Comparison of ENCODE assay signal across 9 cellular contexts in the genomic region with DNA sequence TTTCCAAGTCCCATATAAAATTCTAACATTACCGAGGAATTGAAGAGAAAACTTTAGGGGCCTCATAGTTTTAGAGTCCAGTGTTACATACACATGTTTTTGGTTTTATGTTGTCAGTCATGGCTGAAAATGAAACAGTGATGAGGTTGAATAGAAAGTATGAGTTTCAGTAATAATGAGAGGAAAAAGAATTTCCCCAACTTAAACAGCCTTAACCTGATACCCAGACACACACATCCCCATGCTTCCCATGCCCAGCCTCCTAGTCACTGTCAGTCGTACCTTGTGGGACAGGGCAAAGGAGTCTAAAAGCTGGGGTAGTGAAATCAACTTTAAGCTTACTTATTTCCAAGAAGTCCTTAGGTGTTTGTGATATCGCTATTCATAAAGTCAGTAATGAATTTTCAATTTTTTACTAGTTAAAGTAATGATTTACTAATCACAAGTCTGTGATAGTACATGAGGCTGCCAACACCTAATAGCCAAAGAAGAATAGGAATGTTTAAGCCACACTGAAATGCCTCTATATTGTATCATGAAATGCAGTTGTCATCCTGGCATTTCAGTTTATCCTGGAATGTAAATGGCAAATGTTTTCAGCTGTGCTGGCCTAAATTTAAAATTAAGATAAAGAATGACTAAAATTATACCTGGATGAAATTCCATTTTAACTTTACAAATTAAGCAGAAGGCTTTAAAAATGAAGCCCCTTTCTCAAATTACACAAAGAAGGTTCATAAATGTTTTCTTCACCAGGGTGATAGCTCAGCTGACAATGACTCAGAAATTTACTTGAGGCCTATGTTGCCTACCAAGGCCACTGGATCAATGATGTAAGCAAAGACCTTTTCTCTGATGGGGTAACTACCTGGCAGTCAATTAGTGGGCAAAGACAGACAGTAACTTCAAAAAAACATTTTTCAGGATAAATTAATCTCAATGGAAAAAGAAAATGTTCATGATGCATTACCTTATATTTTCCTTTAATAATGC.
DNase-seq lines count a peak whose midpoint lies in the region; ATAC-seq and TF ChIP-seq lines count a peak whose summit lies in the region.
"Had no signal": no experiment of that assay in that cellular context is flagged by ENCODE, and none has a peak within 500 bp of the region (broad histone marks: within the 10 kb centered on the region; RNA-seq: fewer than 3 reads in every experiment).

No MANE protein-coding gene starts in this region.

- peak overlapping the region; percentile 59 for H3K27ac Mint-ChIP-seq in stimulated activated naive B cell treated with anti-CD40 and anti-IgM and Interleukin-4, amounts not matched to agents 10 μg/mL and 1 μg/mL and 100 μg/mL, for 72 hours

- H3K36me3 ChIP-seq in OCI-LY3 (replicated peaks; ENCODE audit: low read depth, low read length) = peaks cover 13% of the 10 kb centered on the region

- DNase-seq in activated T-cell treated with anti-CD3 and anti-CD28 coated beads for 48 hours (ENCODE audit: low read depth) (peak; percentile 7), activated T-cell treated with anti-CD3 and anti-CD28 coated beads for 4 hours (no peak), cortex of kidney (lab: John Stamatoyannopoulos, UW) (no peak), SW480 (ENCODE audit: low spot score) (no peak), NCI-H510A treated with DMSO at 0.1 percent for 48 hours (lab: John Stamatoyannopoulos, UW) (no peak)
- no peak for DNase-seq in stimulated activated naive B cell treated with anti-CD40 and anti-IgM and Interleukin-4, amounts not matched to agents 10 μg/mL and 1 μg/mL and 100 μg/mL, for 72 hours

- no peak overlapping the region for H3K9ac ChIP-seq in OCI-LY3 (ENCODE audit: low read length)
- H3K9ac ChIP-seq: BLaER1 treated with 17β-estradiol and CSF1 and Interleukin-3, amounts not matched to agents 10 nM and 100 nM had no signal

- H3K4me1 Mint-ChIP-seq in stimulated activated naive B cell treated with anti-CD40 and anti-IgM and Interleukin-4, amounts not matched to agents 10 μg/mL and 1 μg/mL and 100 μg/mL, for 72 hours = peaks cover 4 to 17% of the 10 kb centered on the region in 2 donors

- H3K4me3 ChIP-seq in OCI-LY3 (ENCODE audit: low read length) = no peak overlapping the region
- H3K4me3 ChIP-seq: BLaER1 treated with 17β-estradiol and CSF1 and Interleukin-3, amounts not matched to agents 10 nM and 100 nM had no signal

- no peaks in the 10 kb centered on the region for H3K9me3 Mint-ChIP-seq in stimulated activated naive B cell treated with anti-CD40 and anti-IgM and Interleukin-4, amounts not matched to agents 10 μg/mL and 1 μg/mL and 100 μg/mL, for 72 hours

- no peak overlapping the region for H2AFZ ChIP-seq in OCI-LY3 (ENCODE audit: low read depth, low read length)

- TF ChIP-seq CTCF in OCI-LY3 (IDR thresholded peaks at IDR 0.05; ENCODE audit: low read depth, low read length) = no peak

- peak overlapping the region; percentile 55 for H3K4me2 ChIP-seq in OCI-LY3 (ENCODE audit: low read length)

- H3K36me3 Mint-ChIP-seq in stimulated activated naive B cell treated with anti-CD40 and anti-IgM and Interleukin-4, amounts not matched to agents 10 μg/mL and 1 μg/mL and 100 μg/mL, for 72 hours = peaks cover 6 to 7% of the 10 kb centered on the region in 2 donors

- peaks cover 18% of the 10 kb centered on the region for H3K27me3 ChIP-seq in OCI-LY3 (ENCODE audit: low read depth, low read length)

- H3K79me2 ChIP-seq in OCI-LY3 (ENCODE audit: low read length) = no peaks in the 10 kb centered on the region

- ATAC-seq in HG02610 (IDR thresholded peaks at IDR 0.05; ENCODE audit: unreplicated experiment) = peak; percentile 89
- ATAC-seq in stimulated activated naive B cell treated with anti-CD40 and anti-IgM and Interleukin-4, amounts not matched to agents 10 μg/mL and 1 μg/mL and 100 μg/mL, for 72 hours (replicated peaks) = peak; percentile 58 to 88

- H3K9me3 ChIP-seq in OCI-LY3 (ENCODE audit: insufficient read depth, low read length) = no peaks in the 10 kb centered on the region

- no peak overlapping the region for H3K4me3 Mint-ChIP-seq in stimulated activated naive B cell treated with anti-CD40 and anti-IgM and Interleukin-4, amounts not matched to agents 10 μg/mL and 1 μg/mL and 100 μg/mL, for 72 hours

- peaks cover 42% of the 10 kb centered on the region for H3K4me1 ChIP-seq in OCI-LY3 (ENCODE audit: low read length)

- H3K27ac ChIP-seq in OCI-LY3 (ENCODE audit: low read length) = no peak overlapping the region

- peaks cover 59% of the 10 kb centered on the region for H4K20me1 ChIP-seq in OCI-LY3 (ENCODE audit: insufficient read depth, low read length)

- H3K27me3 Mint-ChIP-seq in stimulated activated naive B cell treated with anti-CD40 and anti-IgM and Interleukin-4, amounts not matched to agents 10 μg/mL and 1 μg/mL and 100 μg/mL, for 72 hours = peaks cover 0 to 11% of the 10 kb centered on the region in 2 donors
